ENCODE assay signal across 16 cellular contexts in genomic region chr2:38438133-38438532, GRCh38.
"Had no signal": no experiment of that assay in that cellular context is flagged by ENCODE, and none has a peak within 500 bp of the region (broad histone marks: within the 10 kb centered on the region; RNA-seq: fewer than 3 reads in every experiment).

No MANE protein-coding gene starts in this region.

- H3K27ac Mint-ChIP-seq: activated CD4-positive, alpha-beta memory T cell treated with anti-CD3 and anti-CD28 coated beads, Interleukin-2, amount 10 ng/mL, durations not matched to agents 7 days and 5 days; activated CD8-positive, alpha-beta memory T cell treated with anti-CD3 and anti-CD28 coated beads, Interleukin-2, amount 10 ng/mL, durations not matched to agents 7 days and 5 days; activated T-helper 17 cell treated with anti-CD3 and anti-CD28 coated beads, Interleukin-2, amount 50 U/mL, for 72 hours; immature natural killer cell; memory B cell; nephron progenitor cell had no signal

- H3K36me3 ChIP-seq: ascending aorta, heart right ventricle, left ventricle myocardium inferior had no signal

- ATAC-seq: activated CD8-positive, alpha-beta memory T cell treated with anti-CD3 and anti-CD28 coated beads, Interleukin-2, amount 10 ng/mL, durations not matched to agents 7 days and 5 days; heart right ventricle had no signal

- H3K36me3 Mint-ChIP-seq: activated CD8-positive, alpha-beta memory T cell treated with anti-CD3 and anti-CD28 coated beads, Interleukin-2, amount 10 ng/mL, durations not matched to agents 7 days and 5 days; immature natural killer cell; memory B cell had no signal

- DNase-seq: activated CD4-positive, alpha-beta memory T cell treated with anti-CD3 and anti-CD28 coated beads, Interleukin-2, amount 10 ng/mL, durations not matched to agents 7 days and 5 days; activated CD4-positive, CD25-positive, alpha-beta regulatory T cell; activated CD8-positive, alpha-beta memory T cell treated with anti-CD3 and anti-CD28 coated beads, Interleukin-2, amount 10 ng/mL, durations not matched to agents 7 days and 5 days; activated naive CD4-positive, alpha-beta T cell treated with Interleukin-2 at 50 U/mL for 16 hours; heart right ventricle; immature natural killer cell; kidney glomerular epithelial cell; left ventricle myocardium inferior; nephron progenitor cell; occipital lobe; stimulated activated CD4-positive, alpha-beta T cell treated with anti-CD3 and anti-CD28 coated beads, Interleukin-4, amount 100 ng/mL, for 1 hour had no signal

- H3K4me1 Mint-ChIP-seq: immature natural killer cell, memory B cell had no signal

- H3K9me3 Mint-ChIP-seq: activated CD4-positive, alpha-beta memory T cell treated with anti-CD3 and anti-CD28 coated beads, Interleukin-2, amount 10 ng/mL, durations not matched to agents 7 days and 5 days; activated T-helper 17 cell treated with anti-CD3 and anti-CD28 coated beads, Interleukin-2, amount 50 U/mL, for 72 hours; immature natural killer cell; memory B cell had no signal

- H3K4me3 Mint-ChIP-seq: activated CD4-positive, alpha-beta memory T cell treated with anti-CD3 and anti-CD28 coated beads, Interleukin-2, amount 10 ng/mL, durations not matched to agents 7 days and 5 days; activated CD8-positive, alpha-beta memory T cell treated with anti-CD3 and anti-CD28 coated beads, Interleukin-2, amount 10 ng/mL, durations not matched to agents 7 days and 5 days; activated T-helper 17 cell treated with anti-CD3 and anti-CD28 coated beads, Interleukin-2, amount 50 U/mL, for 72 hours; immature natural killer cell; memory B cell; nephron progenitor cell had no signal

- H3K4me3 ChIP-seq: ascending aorta, coronary artery, heart right ventricle, left ventricle myocardium inferior, skin epidermis had no signal

- H3K27me3 ChIP-seq: ascending aorta, heart right ventricle had no signal

- H3K27ac ChIP-seq: ascending aorta, coronary artery, heart right ventricle, left ventricle myocardium inferior had no signal
